8 cellular contexts compared by ENCODE assay signal in the genomic region with DNA sequence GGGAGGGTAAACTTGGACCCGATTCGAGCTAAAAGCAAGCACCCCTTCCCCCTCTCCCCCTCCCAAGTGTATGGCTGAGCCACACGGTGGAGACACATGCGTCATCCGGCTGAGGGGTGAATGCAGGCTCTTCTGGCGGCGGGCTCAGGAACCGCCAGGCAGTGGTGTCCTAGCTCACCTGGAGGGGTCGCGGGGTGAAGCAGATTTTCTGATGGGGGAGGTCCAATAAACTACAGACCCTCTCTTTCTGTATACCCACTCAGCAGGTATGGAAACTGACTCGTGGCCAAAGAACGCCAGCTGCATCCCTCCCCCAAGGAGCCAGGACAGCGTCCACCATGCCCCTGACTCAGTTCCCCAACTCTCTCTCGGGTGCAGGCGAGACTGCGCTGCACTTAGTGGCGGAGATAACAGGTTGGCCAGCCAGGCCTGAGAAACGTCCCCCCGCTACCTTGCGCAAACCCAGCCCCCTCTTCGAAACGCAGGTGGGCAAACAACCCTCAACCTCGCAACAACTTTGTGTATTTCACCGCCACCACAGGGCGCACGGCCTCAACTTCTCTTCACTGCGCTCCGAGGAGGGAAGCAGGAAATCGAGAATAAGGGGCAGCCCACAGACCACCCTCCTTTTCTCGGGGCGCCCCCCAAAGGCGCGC. TPM values are rescaled to one million over a fixed set of nuclear protein-coding genes. Genes with fewer than 3 reads are reported as not detected.
A peak's percentile ranks its signal among the peaks of the same experiment; 100 is the strongest.
DNase-seq lines count a peak whose midpoint lies in the region; ATAC-seq, FAIRE-seq and TF ChIP-seq lines count a peak whose summit lies in the region.

No MANE protein-coding gene starts in this region.

- peak overlapping the region; percentile 16 for H3K14ac ChIP-seq in trophoblast cell (ENCODE audit: low read length)

- H3K4me3 ChIP-seq in AG09309 (ENCODE audit: control insufficient read depth, low read depth, low read length): peak overlapping the region; percentile 89
- H3K4me3 ChIP-seq in H7 (ENCODE audit: insufficient read depth, low read depth, low read length): peak overlapping the region; percentile 68
- H3K4me3 ChIP-seq in heart left ventricle: peak overlapping the region; percentile 52 to 97 (median 90)
- H3K4me3 ChIP-seq in trophoblast cell (ENCODE audit: low read depth, low read length): peak overlapping the region; percentile 88

- H4K12ac ChIP-seq in trophoblast cell (ENCODE audit: low read depth, low read length): peak overlapping the region; percentile 50

- no peak for FAIRE-seq in GM12891 (lab: Jason Lieb, UNC)

- peak overlapping the region; percentile 44 for H2BK120ac ChIP-seq in trophoblast cell (ENCODE audit: insufficient read depth, low read length, poor library complexity)

- H3K9ac ChIP-seq in trophoblast cell (ENCODE audit: low read length): peak overlapping the region; percentile 70

- intact Hi-C loops in heart left ventricle (cut with DNase I): loop anchor here in 9 of 10 donors (2.0 to 10.0 kb wide), 16 partner anchors 50 to 253 kb away; no protein-coding TSS in a partner anchor

- H3K79me1 ChIP-seq in trophoblast cell (ENCODE audit: low read length): peaks cover 26% of the 10 kb centered on the region

- H3K79me2 ChIP-seq in trophoblast cell (ENCODE audit: control insufficient read depth, insufficient read depth, low read length, poor library complexity): peaks cover 14% of the 10 kb centered on the region

- no peak overlapping the region for H3K27ac Mint-ChIP-seq in activated T-helper 17 cell treated with anti-CD3 and anti-CD28 coated beads, Interleukin-2, amount 50 U/mL, for 72 hours

- peak overlapping the region; percentile 0 for H4K8ac ChIP-seq in trophoblast cell (ENCODE audit: low read depth, low read length)

- H2BK5ac ChIP-seq in trophoblast cell (ENCODE audit: low read depth, low read length, poor library complexity): no peak overlapping the region

- H3K18ac ChIP-seq in trophoblast cell (ENCODE audit: low read length): peak overlapping the region; percentile 84

- TF ChIP-seq CTCF in AG09309 (IDR thresholded peaks at IDR 0.05; ENCODE audit: control insufficient read depth, insufficient read depth, low read depth, low read length, missing control alignments) (peak; percentile 35), heart left ventricle (IDR thresholded peaks at IDR 0.05) (peak in 8 of 12 donors; percentile 24 to 49 (median 36))

- H3K27me3 Mint-ChIP-seq in activated T-helper 17 cell treated with anti-CD3 and anti-CD28 coated beads, Interleukin-2, amount 50 U/mL, for 72 hours: peaks cover 62% of the 10 kb centered on the region

- H3K27ac ChIP-seq in heart left ventricle: peak overlapping the region; percentile 65 to 98 (median 94)
- peak overlapping the region; percentile 90 for H3K27ac ChIP-seq in trophoblast cell (ENCODE audit: low read depth, low read length)

- H3K9me3 Mint-ChIP-seq in activated T-helper 17 cell treated with anti-CD3 and anti-CD28 coated beads, Interleukin-2, amount 50 U/mL, for 72 hours: peaks cover 6% of the 10 kb centered on the region

- H3K9me3 ChIP-seq in heart left ventricle (no peaks in the 10 kb centered on the region), trophoblast cell (ENCODE audit: insufficient read depth, low read depth, low read length) (no peaks in the 10 kb centered on the region)

- peak overlapping the region; percentile 69 for H3K4me3 Mint-ChIP-seq in activated T-helper 17 cell treated with anti-CD3 and anti-CD28 coated beads, Interleukin-2, amount 50 U/mL, for 72 hours

- no peak overlapping the region for H2BK12ac ChIP-seq in trophoblast cell (ENCODE audit: low read length)

- no peak for TF ChIP-seq POLR2A in heart left ventricle (IDR thresholded peaks at IDR 0.05)
- TF ChIP-seq POLR2A in GM12891 (IDR thresholded peaks at IDR 0.05; ENCODE audit: low read depth, low read length): no peak

- ATAC-seq in activated T-helper 17 cell treated with anti-CD3 and anti-CD28 coated beads, Interleukin-2, amount 50 U/mL, for 72 hours (replicated peaks): no peak
- ATAC-seq in heart left ventricle: peak; percentile 29 to 63 (median 41)

- H2AK5ac ChIP-seq in trophoblast cell (ENCODE audit: low read length): no peak overlapping the region

- H3K4me1 Mint-ChIP-seq in activated T-helper 17 cell treated with anti-CD3 and anti-CD28 coated beads, Interleukin-2, amount 50 U/mL, for 72 hours: no peaks in the 10 kb centered on the region

- 1 to 2% (median 1%) methylated on average over 25 to 33 of the region's 33 CpGs for WGBS in heart left ventricle, 4 donors
- WGBS in trophoblast cell (ENCODE audit: extremely low coverage, insufficient coverage, insufficient read length): no CpG with 5 or more reads among the region's 33 CpGs

- H3K27me3 ChIP-seq in H7 (ENCODE audit: control insufficient read depth, insufficient read depth, low read length) (no peaks in the 10 kb centered on the region), heart left ventricle (peaks cover 0 to 32% (median 0%) of the 10 kb centered on the region in 9 donors), trophoblast cell (ENCODE audit: insufficient read depth, low read length) (no peaks in the 10 kb centered on the region)

- H3K4ac ChIP-seq in trophoblast cell (ENCODE audit: low read depth, low read length): peak overlapping the region; percentile 7

- peak overlapping the region; percentile 86 for H3K4me2 ChIP-seq in trophoblast cell (ENCODE audit: low read length)

- no peaks in the 10 kb centered on the region for H3K36me3 Mint-ChIP-seq in activated T-helper 17 cell treated with anti-CD3 and anti-CD28 coated beads, Interleukin-2, amount 50 U/mL, for 72 hours (ENCODE audit: low read depth)

- peak overlapping the region; percentile 65 for H4K91ac ChIP-seq in trophoblast cell (ENCODE audit: low read depth, low read length)

- no peaks in the 10 kb centered on the region for H3K36me3 ChIP-seq in H7 (replicated peaks; ENCODE audit: control insufficient read depth, insufficient read depth, low read length)
- no peaks in the 10 kb centered on the region for H3K36me3 ChIP-seq in heart left ventricle
- H3K36me3 ChIP-seq in trophoblast cell (ENCODE audit: control insufficient read depth in 1 of 2, insufficient read depth in 2 of 2, low read length in 2 of 2): no peaks in the 10 kb centered on the region

- no peak for DNase-seq in AG09309 (ENCODE audit: low read depth)
- peak; percentile 77 for DNase-seq in H7
- DNase-seq in heart left ventricle: peak; percentile 65 to 70 (median 68)
- peak in 1 of 2 donors; percentile 24 for DNase-seq in trophoblast cell
- DNase-seq in GM12891 (ENCODE audit: insufficient read length, low spot score): no peak
- DNase-seq in NCI-H1092 treated with DMSO at 0.1 percent for 48 hours (lab: John Stamatoyannopoulos, UW): no peak
- DNase-seq in NK-92 (lab: John Stamatoyannopoulos, UW; ENCODE audit: unreplicated experiment): no peak

- H2AFZ ChIP-seq in trophoblast cell (ENCODE audit: insufficient read depth, low read length, poor library complexity): peak overlapping the region; percentile 12

- H3K23ac ChIP-seq in trophoblast cell (ENCODE audit: low read length): no peak overlapping the region

- peaks cover 0 to 34% (median 18%) of the 10 kb centered on the region in 12 donors for H3K4me1 ChIP-seq in heart left ventricle
- H3K4me1 ChIP-seq in trophoblast cell (ENCODE audit: control insufficient read depth in 1 of 2, insufficient read depth in 2 of 2, low read length in 2 of 2): peaks cover 16 to 17% of the 10 kb centered on the region in 2 experiments

TF ChIP-seq in GM12891, 5 proteins besides CTCF, POLR2A, EP300 and RAD21:
- TF ChIP-seq SPI1 (IDR thresholded peaks at IDR 0.05; ENCODE audit: low read depth, low read length) (no peak), PAX5 (IDR thresholded peaks at IDR 0.05; ENCODE audit: insufficient read depth, low read length, severe bottlenecking) (no peak), POLR2AphosphoS5 (IDR thresholded peaks at IDR 0.05; ENCODE audit: low read depth, low read length) (no peak), POU2F2 (IDR thresholded peaks at IDR 0.05; ENCODE audit: low read depth, low read length) (no peak), TAF1 (IDR thresholded peaks at IDR 0.05; ENCODE audit: low read depth, low read length) (no peak)

RNA-seq across cellular contexts. Expression of gene MAGI1, which starts 1.3 kb away (rescaled TPM):
- total RNA-seq in H7 (2014; rRNA removed; shearing (Covaris generic)): 26.4 and 34.8 TPM in 2 replicates
- total RNA-seq in activated T-helper 17 cell treated with anti-CD3 and anti-CD28 coated beads, Interleukin-2, amount 50 U/mL, for 72 hours: under 1 TPM in 1 of 2 donors, not detected in 1; 0.06 TPM
- total RNA-seq in heart left ventricle: 10 to 100 TPM; 27.1 to 52.1 (median 35.9) TPM
- 10 to 100 TPM; 18.5 to 19.5 TPM for polyA plus RNA-seq in heart left ventricle
- 73.5 and 77.0 TPM in 2 replicates for polyA plus RNA-seq in trophoblast cell (2013)
- 0.08 TPM for polyA plus RNA-seq in GM12891 (2012; ENCODE audit: low read depth, missing spikeins)

Comparison
In these comparisons a context has a peak if more than half of its experiments do, and no peak if none do; other contexts are left out.
1. DNase-seq: peak in H7 (single experiment) and heart left ventricle (5 of 5); none in AG09309 (single experiment), GM12891 (single experiment), NCI-H1092 treated with DMSO at 0.1 percent for 48 hours (single experiment) and NK-92 (single experiment).
2. RNA of gene MAGI1, which starts 1.3 kb away (total RNA-seq): 27.1 to 52.1 TPM in heart left ventricle and 26.4 to 34.8 TPM in H7; 0.06 TPM in activated T-helper 17 cell treated with anti-CD3 and anti-CD28 coated beads, Interleukin-2, amount 50 U/mL, for 72 hours; every median in the first group is over 10 times any median in the second.
3. Peak in every context shown above with its lines, with median percentiles within 50 percentile points of each other: H3K4me3 ChIP-seq.